Comparison of ENCODE assay signal across 1 cellular context in the genomic region with DNA sequence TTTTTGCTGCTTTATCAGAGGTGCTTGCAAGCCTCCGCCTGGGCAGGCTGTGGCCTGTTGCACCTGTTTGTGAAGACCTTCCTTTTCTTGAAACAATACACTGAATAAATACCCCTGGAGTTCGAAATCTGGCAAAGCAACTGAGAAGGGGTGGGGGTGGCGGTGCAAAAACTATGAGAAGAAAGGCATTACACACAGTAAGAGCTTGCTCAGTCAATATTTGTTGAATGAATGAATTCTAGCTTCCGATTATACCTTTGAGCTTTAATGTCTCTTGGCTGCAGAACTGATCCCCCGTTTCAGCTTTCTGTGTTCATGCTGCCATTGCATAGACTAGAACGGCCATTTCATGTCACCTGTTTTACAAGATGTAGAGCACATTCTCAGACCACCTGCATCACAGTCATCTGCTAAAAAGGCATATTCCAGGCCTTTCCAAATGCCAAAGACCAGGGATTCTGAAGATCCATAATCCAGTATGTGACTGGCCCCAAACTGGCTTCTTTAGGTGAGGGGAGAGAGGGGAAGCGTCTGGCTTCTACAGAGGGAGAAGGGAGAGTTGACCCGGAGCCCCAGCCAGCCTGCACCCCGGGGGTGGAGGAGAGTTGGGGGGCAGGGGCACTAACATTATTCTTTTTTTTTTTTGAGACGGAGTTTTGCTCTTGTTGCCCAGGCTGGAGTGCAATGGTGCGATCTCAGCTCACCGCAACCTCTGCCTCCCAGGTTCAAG.
TF ChIP-seq lines count a peak whose summit lies in the region.

No MANE protein-coding gene starts in this region.

TF ChIP-seq in HepG2, 621 proteins besides CTCF, POLR2A, EP300 and RAD21 (continued from another document and continues in another):
- TF ChIP-seq, protein P1, sequence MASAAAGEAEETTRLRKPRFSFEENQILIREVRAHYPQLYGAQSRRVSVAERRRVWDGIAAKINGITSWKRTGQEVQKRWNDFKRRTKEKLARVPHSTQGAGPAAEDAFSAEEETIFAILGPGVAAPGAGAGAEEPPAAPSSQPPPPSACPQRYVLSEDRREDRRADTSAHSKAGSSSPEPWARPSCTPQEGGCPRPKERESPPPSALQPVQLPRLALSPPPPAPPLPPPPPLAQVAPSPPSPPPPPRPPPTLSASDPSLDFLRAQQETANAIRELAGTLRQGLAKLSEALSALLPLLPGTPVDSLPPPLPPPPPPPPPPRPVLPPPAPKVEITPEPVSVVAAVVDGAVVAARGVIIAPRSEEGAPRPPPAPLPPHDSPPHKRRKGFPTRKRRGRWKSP (CRISPR knock-in tag; IDR thresholded peaks at IDR 0.05): no peak
- no peak for TF ChIP-seq ZNF737 (CRISPR knock-in tag; IDR thresholded peaks at IDR 0.05; ENCODE audit: borderline replicate concordance)
- no peak for TF ChIP-seq ZNF598 (CRISPR knock-in tag; IDR thresholded peaks at IDR 0.05; ENCODE audit: borderline replicate concordance)
- TF ChIP-seq HNRNPH1 (optimal IDR thresholded peaks at IDR 0.05; ENCODE audit: low read depth, low read length): no peak
- TF ChIP-seq, protein P2, sequence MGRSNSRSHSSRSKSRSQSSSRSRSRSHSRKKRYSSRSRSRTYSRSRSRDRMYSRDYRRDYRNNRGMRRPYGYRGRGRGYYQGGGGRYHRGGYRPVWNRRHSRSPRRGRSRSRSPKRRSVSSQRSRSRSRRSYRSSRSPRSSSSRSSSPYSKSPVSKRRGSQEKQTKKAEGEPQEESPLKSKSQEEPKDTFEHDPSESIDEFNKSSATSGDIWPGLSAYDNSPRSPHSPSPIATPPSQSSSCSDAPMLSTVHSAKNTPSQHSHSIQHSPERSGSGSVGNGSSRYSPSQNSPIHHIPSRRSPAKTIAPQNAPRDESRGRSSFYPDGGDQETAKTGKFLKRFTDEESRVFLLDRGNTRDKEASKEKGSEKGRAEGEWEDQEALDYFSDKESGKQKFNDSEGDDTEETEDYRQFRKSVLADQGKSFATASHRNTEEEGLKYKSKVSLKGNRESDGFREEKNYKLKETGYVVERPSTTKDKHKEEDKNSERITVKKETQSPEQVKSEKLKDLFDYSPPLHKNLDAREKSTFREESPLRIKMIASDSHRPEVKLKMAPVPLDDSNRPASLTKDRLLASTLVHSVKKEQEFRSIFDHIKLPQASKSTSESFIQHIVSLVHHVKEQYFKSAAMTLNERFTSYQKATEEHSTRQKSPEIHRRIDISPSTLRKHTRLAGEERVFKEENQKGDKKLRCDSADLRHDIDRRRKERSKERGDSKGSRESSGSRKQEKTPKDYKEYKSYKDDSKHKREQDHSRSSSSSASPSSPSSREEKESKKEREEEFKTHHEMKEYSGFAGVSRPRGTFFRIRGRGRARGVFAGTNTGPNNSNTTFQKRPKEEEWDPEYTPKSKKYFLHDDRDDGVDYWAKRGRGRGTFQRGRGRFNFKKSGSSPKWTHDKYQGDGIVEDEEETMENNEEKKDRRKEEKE (IDR thresholded peaks at IDR 0.05): no peak
- no peak for TF ChIP-seq MLLT10 (CRISPR knock-in tag; IDR thresholded peaks at IDR 0.05)
- TF ChIP-seq, protein P3, sequence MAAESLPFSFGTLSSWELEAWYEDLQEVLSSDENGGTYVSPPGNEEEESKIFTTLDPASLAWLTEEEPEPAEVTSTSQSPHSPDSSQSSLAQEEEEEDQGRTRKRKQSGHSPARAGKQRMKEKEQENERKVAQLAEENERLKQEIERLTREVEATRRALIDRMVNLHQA (CRISPR knock-in tag; IDR thresholded peaks at IDR 0.05): no peak
- no peak for TF ChIP-seq ZNF572 (CRISPR knock-in tag; IDR thresholded peaks at IDR 0.05)
- TF ChIP-seq GTF2F1 (IDR thresholded peaks at IDR 0.05; ENCODE audit: low read length): no peak
- no peak for TF ChIP-seq ZNF335 (CRISPR knock-in tag; IDR thresholded peaks at IDR 0.05)
- no peak for TF ChIP-seq RELA (CRISPR knock-in tag; IDR thresholded peaks at IDR 0.05)
- peak; percentile 59 for TF ChIP-seq SAP130 (CRISPR knock-in tag; IDR thresholded peaks at IDR 0.05; ENCODE audit: low read depth)
- no peak for TF ChIP-seq ZFP41 (CRISPR knock-in tag; IDR thresholded peaks at IDR 0.05; ENCODE audit: borderline replicate concordance)
- no peak for TF ChIP-seq ZNF546 (CRISPR knock-in tag; conservative IDR thresholded peaks at IDR 0.05)
- no peak for TF ChIP-seq ZBTB21 (CRISPR knock-in tag; IDR thresholded peaks at IDR 0.05)
- TF ChIP-seq ZNF879 (CRISPR knock-in tag; IDR thresholded peaks at IDR 0.05): no peak
- no peak for TF ChIP-seq KLF11 (CRISPR knock-in tag; IDR thresholded peaks at IDR 0.05)
- TF ChIP-seq ZNF749 (CRISPR knock-in tag; IDR thresholded peaks at IDR 0.05; ENCODE audit: borderline replicate concordance): no peak
- no peak for TF ChIP-seq ZNF816 (CRISPR knock-in tag; IDR thresholded peaks at IDR 0.05; ENCODE audit: borderline replicate concordance)
- no peak for TF ChIP-seq PTBP1 (IDR thresholded peaks at IDR 0.05; ENCODE audit: low read depth, low read length, poor library complexity, severe bottlenecking)
- TF ChIP-seq CENPT (CRISPR knock-in tag; IDR thresholded peaks at IDR 0.05; ENCODE audit: low read depth): no peak
- TF ChIP-seq, protein P4, sequence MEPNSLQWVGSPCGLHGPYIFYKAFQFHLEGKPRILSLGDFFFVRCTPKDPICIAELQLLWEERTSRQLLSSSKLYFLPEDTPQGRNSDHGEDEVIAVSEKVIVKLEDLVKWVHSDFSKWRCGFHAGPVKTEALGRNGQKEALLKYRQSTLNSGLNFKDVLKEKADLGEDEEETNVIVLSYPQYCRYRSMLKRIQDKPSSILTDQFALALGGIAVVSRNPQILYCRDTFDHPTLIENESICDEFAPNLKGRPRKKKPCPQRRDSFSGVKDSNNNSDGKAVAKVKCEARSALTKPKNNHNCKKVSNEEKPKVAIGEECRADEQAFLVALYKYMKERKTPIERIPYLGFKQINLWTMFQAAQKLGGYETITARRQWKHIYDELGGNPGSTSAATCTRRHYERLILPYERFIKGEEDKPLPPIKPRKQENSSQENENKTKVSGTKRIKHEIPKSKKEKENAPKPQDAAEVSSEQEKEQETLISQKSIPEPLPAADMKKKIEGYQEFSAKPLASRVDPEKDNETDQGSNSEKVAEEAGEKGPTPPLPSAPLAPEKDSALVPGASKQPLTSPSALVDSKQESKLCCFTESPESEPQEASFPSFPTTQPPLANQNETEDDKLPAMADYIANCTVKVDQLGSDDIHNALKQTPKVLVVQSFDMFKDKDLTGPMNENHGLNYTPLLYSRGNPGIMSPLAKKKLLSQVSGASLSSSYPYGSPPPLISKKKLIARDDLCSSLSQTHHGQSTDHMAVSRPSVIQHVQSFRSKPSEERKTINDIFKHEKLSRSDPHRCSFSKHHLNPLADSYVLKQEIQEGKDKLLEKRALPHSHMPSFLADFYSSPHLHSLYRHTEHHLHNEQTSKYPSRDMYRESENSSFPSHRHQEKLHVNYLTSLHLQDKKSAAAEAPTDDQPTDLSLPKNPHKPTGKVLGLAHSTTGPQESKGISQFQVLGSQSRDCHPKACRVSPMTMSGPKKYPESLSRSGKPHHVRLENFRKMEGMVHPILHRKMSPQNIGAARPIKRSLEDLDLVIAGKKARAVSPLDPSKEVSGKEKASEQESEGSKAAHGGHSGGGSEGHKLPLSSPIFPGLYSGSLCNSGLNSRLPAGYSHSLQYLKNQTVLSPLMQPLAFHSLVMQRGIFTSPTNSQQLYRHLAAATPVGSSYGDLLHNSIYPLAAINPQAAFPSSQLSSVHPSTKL (CRISPR knock-in tag; IDR thresholded peaks at IDR 0.05): peak; percentile 90; the same call in 1 of the 2 replicates
- TF ChIP-seq PHF20 (CRISPR knock-in tag; IDR thresholded peaks at IDR 0.05): no peak
- no peak for TF ChIP-seq SOX6 (IDR thresholded peaks at IDR 0.05)
- TF ChIP-seq SOX6 (CRISPR knock-in tag; IDR thresholded peaks at IDR 0.05): peak; percentile 97
- no peak for TF ChIP-seq ZNF274 (CRISPR knock-in tag; IDR thresholded peaks at IDR 0.05)
- TF ChIP-seq ZNF460 (CRISPR knock-in tag; IDR thresholded peaks at IDR 0.05; ENCODE audit: borderline replicate concordance): no peak
- TF ChIP-seq ZNF780A (CRISPR knock-in tag; IDR thresholded peaks at IDR 0.05): no peak
- TF ChIP-seq ARNT2 (CRISPR knock-in tag; IDR thresholded peaks at IDR 0.05; ENCODE audit: low read depth): no peak
- TF ChIP-seq, protein P5, sequence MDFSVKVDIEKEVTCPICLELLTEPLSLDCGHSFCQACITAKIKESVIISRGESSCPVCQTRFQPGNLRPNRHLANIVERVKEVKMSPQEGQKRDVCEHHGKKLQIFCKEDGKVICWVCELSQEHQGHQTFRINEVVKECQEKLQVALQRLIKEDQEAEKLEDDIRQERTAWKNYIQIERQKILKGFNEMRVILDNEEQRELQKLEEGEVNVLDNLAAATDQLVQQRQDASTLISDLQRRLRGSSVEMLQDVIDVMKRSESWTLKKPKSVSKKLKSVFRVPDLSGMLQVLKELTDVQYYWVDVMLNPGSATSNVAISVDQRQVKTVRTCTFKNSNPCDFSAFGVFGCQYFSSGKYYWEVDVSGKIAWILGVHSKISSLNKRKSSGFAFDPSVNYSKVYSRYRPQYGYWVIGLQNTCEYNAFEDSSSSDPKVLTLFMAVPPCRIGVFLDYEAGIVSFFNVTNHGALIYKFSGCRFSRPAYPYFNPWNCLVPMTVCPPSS (IDR thresholded peaks at IDR 0.05): no peak
- peak; percentile 49 for TF ChIP-seq SKI (IDR thresholded peaks at IDR 0.05; ENCODE audit: partially characterized antibody)
- TF ChIP-seq, protein P6, sequence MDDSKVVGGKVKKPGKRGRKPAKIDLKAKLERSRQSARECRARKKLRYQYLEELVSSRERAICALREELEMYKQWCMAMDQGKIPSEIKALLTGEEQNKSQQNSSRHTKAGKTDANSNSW (CRISPR knock-in tag; IDR thresholded peaks at IDR 0.05; ENCODE audit: borderline replicate concordance): no peak
- TF ChIP-seq DNMT3B (CRISPR knock-in tag; conservative IDR thresholded peaks at IDR 0.05): no peak
- TF ChIP-seq HOXA7 (CRISPR knock-in tag; IDR thresholded peaks at IDR 0.05): no peak
- TF ChIP-seq ZNF12 (CRISPR knock-in tag; IDR thresholded peaks at IDR 0.05): peak; percentile 56; the same call in 1 of the 2 replicates
- peak; percentile 94 for TF ChIP-seq ISL2 (CRISPR knock-in tag; IDR thresholded peaks at IDR 0.05)
- TF ChIP-seq ZSCAN22 (CRISPR knock-in tag; IDR thresholded peaks at IDR 0.05): no peak
- TF ChIP-seq, protein P7, sequence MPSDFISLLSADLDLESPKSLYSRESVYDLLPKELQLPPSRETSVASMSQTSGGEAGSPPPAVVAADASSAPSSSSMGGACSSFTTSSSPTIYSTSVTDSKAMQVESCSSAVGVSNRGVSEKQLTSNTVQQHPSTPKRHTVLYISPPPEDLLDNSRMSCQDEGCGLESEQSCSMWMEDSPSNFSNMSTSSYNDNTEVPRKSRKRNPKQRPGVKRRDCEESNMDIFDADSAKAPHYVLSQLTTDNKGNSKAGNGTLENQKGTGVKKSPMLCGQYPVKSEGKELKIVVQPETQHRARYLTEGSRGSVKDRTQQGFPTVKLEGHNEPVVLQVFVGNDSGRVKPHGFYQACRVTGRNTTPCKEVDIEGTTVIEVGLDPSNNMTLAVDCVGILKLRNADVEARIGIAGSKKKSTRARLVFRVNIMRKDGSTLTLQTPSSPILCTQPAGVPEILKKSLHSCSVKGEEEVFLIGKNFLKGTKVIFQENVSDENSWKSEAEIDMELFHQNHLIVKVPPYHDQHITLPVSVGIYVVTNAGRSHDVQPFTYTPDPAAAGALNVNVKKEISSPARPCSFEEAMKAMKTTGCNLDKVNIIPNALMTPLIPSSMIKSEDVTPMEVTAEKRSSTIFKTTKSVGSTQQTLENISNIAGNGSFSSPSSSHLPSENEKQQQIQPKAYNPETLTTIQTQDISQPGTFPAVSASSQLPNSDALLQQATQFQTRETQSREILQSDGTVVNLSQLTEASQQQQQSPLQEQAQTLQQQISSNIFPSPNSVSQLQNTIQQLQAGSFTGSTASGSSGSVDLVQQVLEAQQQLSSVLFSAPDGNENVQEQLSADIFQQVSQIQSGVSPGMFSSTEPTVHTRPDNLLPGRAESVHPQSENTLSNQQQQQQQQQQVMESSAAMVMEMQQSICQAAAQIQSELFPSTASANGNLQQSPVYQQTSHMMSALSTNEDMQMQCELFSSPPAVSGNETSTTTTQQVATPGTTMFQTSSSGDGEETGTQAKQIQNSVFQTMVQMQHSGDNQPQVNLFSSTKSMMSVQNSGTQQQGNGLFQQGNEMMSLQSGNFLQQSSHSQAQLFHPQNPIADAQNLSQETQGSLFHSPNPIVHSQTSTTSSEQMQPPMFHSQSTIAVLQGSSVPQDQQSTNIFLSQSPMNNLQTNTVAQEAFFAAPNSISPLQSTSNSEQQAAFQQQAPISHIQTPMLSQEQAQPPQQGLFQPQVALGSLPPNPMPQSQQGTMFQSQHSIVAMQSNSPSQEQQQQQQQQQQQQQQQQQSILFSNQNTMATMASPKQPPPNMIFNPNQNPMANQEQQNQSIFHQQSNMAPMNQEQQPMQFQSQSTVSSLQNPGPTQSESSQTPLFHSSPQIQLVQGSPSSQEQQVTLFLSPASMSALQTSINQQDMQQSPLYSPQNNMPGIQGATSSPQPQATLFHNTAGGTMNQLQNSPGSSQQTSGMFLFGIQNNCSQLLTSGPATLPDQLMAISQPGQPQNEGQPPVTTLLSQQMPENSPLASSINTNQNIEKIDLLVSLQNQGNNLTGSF (CRISPR knock-in tag; IDR thresholded peaks at IDR 0.05): no peak
- no peak for TF ChIP-seq JUND (CRISPR knock-in tag; IDR thresholded peaks at IDR 0.05)
- TF ChIP-seq, protein P8, sequence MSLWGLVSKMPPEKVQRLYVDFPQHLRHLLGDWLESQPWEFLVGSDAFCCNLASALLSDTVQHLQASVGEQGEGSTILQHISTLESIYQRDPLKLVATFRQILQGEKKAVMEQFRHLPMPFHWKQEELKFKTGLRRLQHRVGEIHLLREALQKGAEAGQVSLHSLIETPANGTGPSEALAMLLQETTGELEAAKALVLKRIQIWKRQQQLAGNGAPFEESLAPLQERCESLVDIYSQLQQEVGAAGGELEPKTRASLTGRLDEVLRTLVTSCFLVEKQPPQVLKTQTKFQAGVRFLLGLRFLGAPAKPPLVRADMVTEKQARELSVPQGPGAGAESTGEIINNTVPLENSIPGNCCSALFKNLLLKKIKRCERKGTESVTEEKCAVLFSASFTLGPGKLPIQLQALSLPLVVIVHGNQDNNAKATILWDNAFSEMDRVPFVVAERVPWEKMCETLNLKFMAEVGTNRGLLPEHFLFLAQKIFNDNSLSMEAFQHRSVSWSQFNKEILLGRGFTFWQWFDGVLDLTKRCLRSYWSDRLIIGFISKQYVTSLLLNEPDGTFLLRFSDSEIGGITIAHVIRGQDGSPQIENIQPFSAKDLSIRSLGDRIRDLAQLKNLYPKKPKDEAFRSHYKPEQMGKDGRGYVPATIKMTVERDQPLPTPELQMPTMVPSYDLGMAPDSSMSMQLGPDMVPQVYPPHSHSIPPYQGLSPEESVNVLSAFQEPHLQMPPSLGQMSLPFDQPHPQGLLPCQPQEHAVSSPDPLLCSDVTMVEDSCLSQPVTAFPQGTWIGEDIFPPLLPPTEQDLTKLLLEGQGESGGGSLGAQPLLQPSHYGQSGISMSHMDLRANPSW (CRISPR knock-in tag; IDR thresholded peaks at IDR 0.05; ENCODE audit: borderline replicate concordance): no peak; the same call in 1 of the 2 replicates
- TF ChIP-seq, protein P9, sequence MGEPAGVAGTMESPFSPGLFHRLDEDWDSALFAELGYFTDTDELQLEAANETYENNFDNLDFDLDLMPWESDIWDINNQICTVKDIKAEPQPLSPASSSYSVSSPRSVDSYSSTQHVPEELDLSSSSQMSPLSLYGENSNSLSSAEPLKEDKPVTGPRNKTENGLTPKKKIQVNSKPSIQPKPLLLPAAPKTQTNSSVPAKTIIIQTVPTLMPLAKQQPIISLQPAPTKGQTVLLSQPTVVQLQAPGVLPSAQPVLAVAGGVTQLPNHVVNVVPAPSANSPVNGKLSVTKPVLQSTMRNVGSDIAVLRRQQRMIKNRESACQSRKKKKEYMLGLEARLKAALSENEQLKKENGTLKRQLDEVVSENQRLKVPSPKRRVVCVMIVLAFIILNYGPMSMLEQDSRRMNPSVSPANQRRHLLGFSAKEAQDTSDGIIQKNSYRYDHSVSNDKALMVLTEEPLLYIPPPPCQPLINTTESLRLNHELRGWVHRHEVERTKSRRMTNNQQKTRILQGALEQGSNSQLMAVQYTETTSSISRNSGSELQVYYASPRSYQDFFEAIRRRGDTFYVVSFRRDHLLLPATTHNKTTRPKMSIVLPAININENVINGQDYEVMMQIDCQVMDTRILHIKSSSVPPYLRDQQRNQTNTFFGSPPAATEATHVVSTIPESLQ (CRISPR knock-in tag; conservative IDR thresholded peaks at IDR 0.05): no peak
